ENCODE assay signal across 8 cellular contexts in genomic region chr5:10441083-10441991, GRCh38. TPM values are rescaled to one million over a fixed set of nuclear protein-coding genes. Genes with fewer than 3 reads are reported as not detected.
A peak's percentile ranks its signal among the peaks of the same experiment; 100 is the strongest.
DNase-seq lines count a peak whose midpoint lies in the region; ATAC-seq and TF ChIP-seq lines count a peak whose summit lies in the region.

Gene ROPN1L, plus strand, starts transcription at chr5:10441879. Its CDS starts 289 bp downstream, at chr5:10442168.

- intact Hi-C loops in activated T-helper 1 cell treated with anti-CD3 and anti-CD28 coated beads, Interleukin-12 subunit alpha, Interleukin-12 subunit beta, Interleukin-2, Interleukin-4 antibody, amounts not matched to agents 30 ng/mL and 10 ng/mL and 1 ng/mL, durations not matched to agents 14 hours and 24 hours and 36 hours (cut with micrococcal nuclease) = loop anchor here (1.0 to 5.0 kb wide), 4 partner anchors 88 to 191 kb away; partner anchors contain the start of genes ANKRD33B, CCT5 and MARCHF6

- no peaks in the 10 kb centered on the region for H3K9me3 ChIP-seq in Peyer's patch

- peak in 1 of 2 donors; percentile 41 for TF ChIP-seq POLR2A in Peyer's patch (IDR thresholded peaks at IDR 0.05)

- DNase-seq in DMS53 treated with DMSO at 0.1 percent for 48 hours (lab: John Stamatoyannopoulos, UW; ENCODE audit: unreplicated experiment) = peak; percentile 72
- DNase-seq in Peyer's patch = peak; percentile 74 to 91 (median 90)
- peak; percentile 80 for DNase-seq in activated T-helper 1 cell treated with anti-CD3 and anti-CD28 coated beads, Interleukin-12 subunit alpha, Interleukin-12 subunit beta, Interleukin-2, Interleukin-4 antibody, amounts not matched to agents 30 ng/mL and 10 ng/mL and 1 ng/mL, durations not matched to agents 14 hours and 24 hours and 36 hours (ENCODE audit: low spot score)
- DNase-seq in fibroblast of gingiva (ENCODE audit: low read depth) = peak; percentile 80
- peak; percentile 77 for DNase-seq in naive B cell
- DNase-seq in stimulated activated effector memory CD8-positive, alpha-beta T cell treated with anti-CD3 and anti-CD28 coated beads, Interleukin-12 subunit alpha, Interleukin-12 subunit beta, amount 100 ng/mL, for 72 hours (ENCODE audit: low spot score in 2 of 2) = peak; percentile 82 to 90

- peaks cover 6% of the 10 kb centered on the region for H3K9me3 Mint-ChIP-seq in activated T-helper 1 cell treated with anti-CD3 and anti-CD28 coated beads, Interleukin-12 subunit alpha, Interleukin-12 subunit beta, Interleukin-2, Interleukin-4 antibody, amounts not matched to agents 30 ng/mL and 10 ng/mL and 1 ng/mL, durations not matched to agents 14 hours and 24 hours and 36 hours
- no peaks in the 10 kb centered on the region for H3K9me3 Mint-ChIP-seq in naive B cell
- H3K9me3 Mint-ChIP-seq in stimulated activated effector memory CD8-positive, alpha-beta T cell treated with anti-CD3 and anti-CD28 coated beads, Interleukin-12 subunit alpha, Interleukin-12 subunit beta, amount 100 ng/mL, for 72 hours = no peaks in the 10 kb centered on the region

- H3K27ac Mint-ChIP-seq in activated T-helper 1 cell treated with anti-CD3 and anti-CD28 coated beads, Interleukin-12 subunit alpha, Interleukin-12 subunit beta, Interleukin-2, Interleukin-4 antibody, amounts not matched to agents 30 ng/mL and 10 ng/mL and 1 ng/mL, durations not matched to agents 14 hours and 24 hours and 36 hours = no peak within 1 kb of the TSS
- peak within 1 kb of the TSS in 2 of 6 donors; percentile 7 to 44 for H3K27ac Mint-ChIP-seq in naive B cell
- H3K27ac Mint-ChIP-seq in stimulated activated effector memory CD8-positive, alpha-beta T cell treated with anti-CD3 and anti-CD28 coated beads, Interleukin-12 subunit alpha, Interleukin-12 subunit beta, amount 100 ng/mL, for 72 hours = peak within 1 kb of the TSS; percentile 17

- peaks cover 0 to 12% (median 0%) of the 10 kb centered on the region in 3 donors for H3K36me3 ChIP-seq in Peyer's patch

- H3K4me1 ChIP-seq in Peyer's patch = peaks cover 0 to 25% (median 6%) of the 10 kb centered on the region in 4 donors

- H3K4me3 Mint-ChIP-seq in activated T-helper 1 cell treated with anti-CD3 and anti-CD28 coated beads, Interleukin-12 subunit alpha, Interleukin-12 subunit beta, Interleukin-2, Interleukin-4 antibody, amounts not matched to agents 30 ng/mL and 10 ng/mL and 1 ng/mL, durations not matched to agents 14 hours and 24 hours and 36 hours = peak within 1 kb of the TSS; percentile 85
- peak within 1 kb of the TSS; percentile 80 to 91 (median 89) for H3K4me3 Mint-ChIP-seq in naive B cell
- H3K4me3 Mint-ChIP-seq in stimulated activated effector memory CD8-positive, alpha-beta T cell treated with anti-CD3 and anti-CD28 coated beads, Interleukin-12 subunit alpha, Interleukin-12 subunit beta, amount 100 ng/mL, for 72 hours = peak within 1 kb of the TSS; percentile 78

- H3K27ac ChIP-seq in Peyer's patch = peak within 1 kb of the TSS; percentile 33 to 76 (median 71)

- no peak for TF ChIP-seq EP300 in Ishikawa (IDR thresholded peaks at IDR 0.05; ENCODE audit: borderline replicate concordance)

- no peak for TF ChIP-seq RAD21 in Ishikawa (IDR thresholded peaks at IDR 0.05; ENCODE audit: low read depth)

- H3K27me3 Mint-ChIP-seq in activated T-helper 1 cell treated with anti-CD3 and anti-CD28 coated beads, Interleukin-12 subunit alpha, Interleukin-12 subunit beta, Interleukin-2, Interleukin-4 antibody, amounts not matched to agents 30 ng/mL and 10 ng/mL and 1 ng/mL, durations not matched to agents 14 hours and 24 hours and 36 hours (ENCODE audit: insufficient read depth) = peaks cover 2% of the 10 kb centered on the region
- H3K27me3 Mint-ChIP-seq in naive B cell = peaks cover 0 to 13% (median 6%) of the 10 kb centered on the region in 3 donors

- peaks cover 26% of the 10 kb centered on the region for H3K36me3 Mint-ChIP-seq in activated T-helper 1 cell treated with anti-CD3 and anti-CD28 coated beads, Interleukin-12 subunit alpha, Interleukin-12 subunit beta, Interleukin-2, Interleukin-4 antibody, amounts not matched to agents 30 ng/mL and 10 ng/mL and 1 ng/mL, durations not matched to agents 14 hours and 24 hours and 36 hours (ENCODE audit: low read depth)
- H3K36me3 Mint-ChIP-seq in naive B cell = no peaks in the 10 kb centered on the region
- peaks cover 23% of the 10 kb centered on the region for H3K36me3 Mint-ChIP-seq in stimulated activated effector memory CD8-positive, alpha-beta T cell treated with anti-CD3 and anti-CD28 coated beads, Interleukin-12 subunit alpha, Interleukin-12 subunit beta, amount 100 ng/mL, for 72 hours

- peak in 1 of 6 experiments; percentile 8 for TF ChIP-seq CTCF in Peyer's patch (IDR thresholded peaks at IDR 0.05)

- ATAC-seq in GM21723 (IDR thresholded peaks at IDR 0.05; ENCODE audit: unreplicated experiment) = peak; percentile 98
- ATAC-seq in naive B cell (ENCODE audit: low read depth in 2 of 2) = peak; percentile 90 to 92
- peak; percentile 98 for ATAC-seq in stimulated activated effector memory CD8-positive, alpha-beta T cell treated with anti-CD3 and anti-CD28 coated beads, Interleukin-12 subunit alpha, Interleukin-12 subunit beta, amount 100 ng/mL, for 72 hours

- H3K27me3 ChIP-seq in Peyer's patch = no peaks in the 10 kb centered on the region

- H3K4me3 ChIP-seq in Peyer's patch = peak within 1 kb of the TSS; percentile 41 to 75 (median 60)

- peaks cover 35% of the 10 kb centered on the region for H3K4me1 Mint-ChIP-seq in activated T-helper 1 cell treated with anti-CD3 and anti-CD28 coated beads, Interleukin-12 subunit alpha, Interleukin-12 subunit beta, Interleukin-2, Interleukin-4 antibody, amounts not matched to agents 30 ng/mL and 10 ng/mL and 1 ng/mL, durations not matched to agents 14 hours and 24 hours and 36 hours (ENCODE audit: low read depth)
- peaks cover 25 to 31% (median 30%) of the 10 kb centered on the region in 3 donors for H3K4me1 Mint-ChIP-seq in naive B cell
- H3K4me1 Mint-ChIP-seq in stimulated activated effector memory CD8-positive, alpha-beta T cell treated with anti-CD3 and anti-CD28 coated beads, Interleukin-12 subunit alpha, Interleukin-12 subunit beta, amount 100 ng/mL, for 72 hours = peaks cover 25% of the 10 kb centered on the region

TF ChIP-seq in Ishikawa, 13 proteins besides CTCF, POLR2A, EP300 and RAD21:
- TF ChIP-seq ZBTB7A (IDR thresholded peaks at IDR 0.05; ENCODE audit: low read depth) (no peak), CEBPB (IDR thresholded peaks at IDR 0.05) (no peak), EGR1 (IDR thresholded peaks at IDR 0.05) (no peak), TCF12 (IDR thresholded peaks at IDR 0.05; ENCODE audit: low read depth) (peak; percentile 29; the same call in 1 of the 2 replicates), TEAD4 (IDR thresholded peaks at IDR 0.05) (no peak), NFIC (IDR thresholded peaks at IDR 0.05) (no peak), YY1 (IDR thresholded peaks at IDR 0.05; ENCODE audit: low read depth) (0 out of 2 replicates have a peak, but pooled peaks have one; percentile 21), TAF1 (IDR thresholded peaks at IDR 0.05; ENCODE audit: low read depth) (peak; percentile 51), USF1 (IDR thresholded peaks at IDR 0.05) (peak; percentile 23; the same call in 1 of the 2 replicates), REST (IDR thresholded peaks at IDR 0.05; ENCODE audit: low read depth) (no peak), FOXM1 (IDR thresholded peaks at IDR 0.05; ENCODE audit: borderline replicate concordance, low read depth) (no peak), CREB1 (IDR thresholded peaks at IDR 0.05; ENCODE audit: low read depth) (no peak)
- TF ChIP-seq, protein P1, sequence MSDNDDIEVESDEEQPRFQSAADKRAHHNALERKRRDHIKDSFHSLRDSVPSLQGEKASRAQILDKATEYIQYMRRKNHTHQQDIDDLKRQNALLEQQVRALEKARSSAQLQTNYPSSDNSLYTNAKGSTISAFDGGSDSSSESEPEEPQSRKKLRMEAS (IDR thresholded peaks at IDR 0.05) = peak; percentile 60

RNA-seq across cellular contexts. Expression of gene ROPN1L, which starts in this region (rescaled TPM):
- total RNA-seq in Peyer's patch = 1 to 10 TPM in 1 of 4 donors, not detected in 3; 1.7 TPM
- total RNA-seq in activated T-helper 1 cell treated with anti-CD3 and anti-CD28 coated beads, Interleukin-12 subunit alpha, Interleukin-12 subunit beta, Interleukin-2, Interleukin-4 antibody, amounts not matched to agents 30 ng/mL and 10 ng/mL and 1 ng/mL, durations not matched to agents 14 hours and 24 hours and 36 hours = 0.16 and 0.20 TPM in 2 replicates
- under 1 TPM in 2 of 6 donors, not detected in 4; 0.58 to 0.70 TPM for polyA plus RNA-seq in naive B cell (ENCODE audit: low read depth in 6 of 6)

Comparison
In these comparisons a context has a peak if more than half of its experiments do, and no peak if none do; other contexts are left out.
1. Peak in every context shown above with its lines: DNase-seq, ATAC-seq, H3K4me3 ChIP-seq and H3K27ac ChIP-seq.
2. Peak in DNase-seq in activated T-helper 1 cell treated with anti-CD3 and anti-CD28 coated beads, Interleukin-12 subunit alpha, Interleukin-12 subunit beta, Interleukin-2, Interleukin-4 antibody, amounts not matched to agents 30 ng/mL and 10 ng/mL and 1 ng/mL, durations not matched to agents 14 hours and 24 hours and 36 hours; RNA of the gene not detected or under 1 TPM.
3. Peak in DNase-seq and ATAC-seq in naive B cell; RNA of the gene not detected or under 1 TPM.